ENCODE assay signal across 22 cellular contexts in the genomic region with DNA sequence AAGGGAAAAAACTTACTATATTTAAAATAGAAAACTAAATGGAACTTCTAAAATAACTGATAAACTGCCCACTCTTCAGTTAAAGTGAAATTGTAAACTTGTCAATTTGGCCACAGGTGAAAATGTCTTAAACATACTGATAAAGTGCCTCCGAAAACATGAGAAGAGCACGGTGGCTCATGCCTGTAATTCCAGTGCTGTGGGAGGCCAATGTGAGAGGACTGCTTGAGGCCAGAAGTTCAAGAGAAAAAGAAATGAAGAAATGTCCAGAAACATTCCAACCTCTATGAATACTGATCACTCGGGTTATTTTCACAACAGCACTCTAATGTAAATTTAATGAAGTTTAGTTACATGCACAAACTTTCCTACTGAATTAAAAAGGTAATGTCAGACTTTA.
A peak's percentile ranks its signal among the peaks of the same experiment; 100 is the strongest.
DNase-seq lines count a peak whose midpoint lies in the region; ATAC-seq and TF ChIP-seq lines count a peak whose summit lies in the region.
"Had no signal": no experiment of that assay in that cellular context is flagged by ENCODE, and none has a peak within 500 bp of the region (broad histone marks: within the 10 kb centered on the region; RNA-seq: fewer than 3 reads in every experiment).

No MANE protein-coding gene starts in this region.

- H2BK5ac ChIP-seq in H9 (ENCODE audit: insufficient read length, low read length) = no peak overlapping the region

- no peak overlapping the region for H3K27ac ChIP-seq in CD8-positive, alpha-beta memory T cell (ENCODE audit: low read depth, low read length)
- H3K27ac ChIP-seq in H9 (ENCODE audit: insufficient read length, low read depth, low read length) = no peak overlapping the region
- H3K27ac ChIP-seq: GM23248, HL-60 had no signal

- H2BK20ac ChIP-seq in H9 (ENCODE audit: low read depth, low read length, poor library complexity, severe bottlenecking) = no peak overlapping the region

- no peak overlapping the region for H4K5ac ChIP-seq in H9 (ENCODE audit: insufficient read length, low read depth, low read length)

- no peaks in the 10 kb centered on the region for H3K79me1 ChIP-seq in H9 (ENCODE audit: insufficient read depth, low read depth, low read length, poor library complexity, severe bottlenecking)

- no peak overlapping the region for H4K91ac ChIP-seq in H9 (ENCODE audit: insufficient read length, low read depth, low read length)

- no peak overlapping the region for H2BK15ac ChIP-seq in H9 (ENCODE audit: low read depth, low read length)

- no peaks in the 10 kb centered on the region for H4K20me1 ChIP-seq in H9 (ENCODE audit: control insufficient read depth, insufficient read depth, insufficient read length)

- H3K36me3 ChIP-seq in CD8-positive, alpha-beta memory T cell (ENCODE audit: insufficient read depth, low read length) = peaks cover 28% of the 10 kb centered on the region

- WGBS in H9 (ENCODE audit: extremely low coverage, insufficient read length, low lambda C conversion rate) = no CpG with 5 or more reads among the region's 3 CpGs

- H3K4me1 Mint-ChIP-seq in CD8-positive, alpha-beta memory T cell = peaks cover 43 to 59% (median 48%) of the 10 kb centered on the region in 3 donors
- H3K4me1 Mint-ChIP-seq in H9 = peaks cover 65 to 76% of the 10 kb centered on the region in 2 experiments
- peaks cover 39% of the 10 kb centered on the region for H3K4me1 Mint-ChIP-seq in central memory CD8-positive, alpha-beta T cell
- peaks cover 23% of the 10 kb centered on the region for H3K4me1 Mint-ChIP-seq in stimulated activated effector memory CD8-positive, alpha-beta T cell treated with anti-CD3 and anti-CD28 coated beads, Interleukin-12 subunit alpha, Interleukin-12 subunit beta, amount 100 ng/mL, for 72 hours

- CTCF ChIA-PET in CD8-positive, alpha-beta memory T cell (lab: Charles Lee) = no interaction called here

- H2BK12ac ChIP-seq in H9 (ENCODE audit: insufficient read length, low read depth, low read length) = no peak overlapping the region

- H3K9ac ChIP-seq in H9 (ENCODE audit: extremely low read depth, insufficient read length, low read length) = no peak overlapping the region
- H3K9ac ChIP-seq: GM23248 had no signal

- H3K23ac ChIP-seq in H9 (ENCODE audit: insufficient read length, low read depth, low read length) = no peak overlapping the region

- no peak for TF ChIP-seq CTCF in H9 (conservative IDR thresholded peaks at IDR 0.05)

- DNase-seq in CD8-positive, alpha-beta memory T cell = no peak
- no peak for DNase-seq in H9
- DNase-seq in central memory CD8-positive, alpha-beta T cell (ENCODE audit: low spot score in 2 of 2) = no peak
- no peak for DNase-seq in stimulated activated effector memory CD8-positive, alpha-beta T cell treated with anti-CD3 and anti-CD28 coated beads, Interleukin-12 subunit alpha, Interleukin-12 subunit beta, amount 100 ng/mL, for 72 hours (ENCODE audit: low spot score in 2 of 2)
- no peak for DNase-seq in NCI-H82 (lab: John Stamatoyannopoulos, UW)
- DNase-seq in mesenteric fat pad (ENCODE audit: low spot score) = no peak
- DNase-seq: ACHN; BE2C; C1 segment of cervical spinal cord; Calu3; CD4-positive, alpha-beta T cell; DMS 273 treated with DMSO at 0.1 percent for 48 hours; DMS53; DND-41; EL; GM23248; IMR-90; Karpas-422 had no signal

- POLR2A ChIA-PET in CD8-positive, alpha-beta memory T cell (lab: Charles Lee) = no interaction called here

- no peak overlapping the region for H3K4ac ChIP-seq in H9 (ENCODE audit: low read depth, low read length)

- H3K36me3 Mint-ChIP-seq in CD8-positive, alpha-beta memory T cell = peaks cover 11 to 78% (median 35%) of the 10 kb centered on the region in 3 donors
- peaks cover 29 to 55% (median 44%) of the 10 kb centered on the region in 3 experiments; a peak in 6 of 7 replicates for H3K36me3 Mint-ChIP-seq in H9 (ENCODE audit: insufficient read depth in 1 of 3, low read depth in 3 of 3)
- H3K36me3 Mint-ChIP-seq in central memory CD8-positive, alpha-beta T cell (ENCODE audit: insufficient read depth) = peaks cover 49% of the 10 kb centered on the region
- peaks cover 100% of the 10 kb centered on the region for H3K36me3 Mint-ChIP-seq in stimulated activated effector memory CD8-positive, alpha-beta T cell treated with anti-CD3 and anti-CD28 coated beads, Interleukin-12 subunit alpha, Interleukin-12 subunit beta, amount 100 ng/mL, for 72 hours

- H2BK120ac ChIP-seq in H9 (ENCODE audit: low read depth, low read length, poor library complexity, severe bottlenecking) = no peak overlapping the region

- ATAC-seq in central memory CD8-positive, alpha-beta T cell (replicated peaks; ENCODE audit: extremely low read depth, poor library complexity, severe bottlenecking) = no peak
- ATAC-seq in stimulated activated effector memory CD8-positive, alpha-beta T cell treated with anti-CD3 and anti-CD28 coated beads, Interleukin-12 subunit alpha, Interleukin-12 subunit beta, amount 100 ng/mL, for 72 hours = no peak
- no peak for ATAC-seq in GM21390 (IDR thresholded peaks at IDR 0.05; ENCODE audit: unreplicated experiment)
- ATAC-seq: GM12878, K562 had no signal

- H3K18ac ChIP-seq in H9 (ENCODE audit: insufficient read length, low read depth, low read length) = no peak overlapping the region

- H3K27me3 ChIP-seq in CD8-positive, alpha-beta memory T cell (ENCODE audit: insufficient read depth, low read length, poor library complexity, severe bottlenecking) = no peaks in the 10 kb centered on the region
- H3K27me3 ChIP-seq in H9 (ENCODE audit: insufficient read depth, low read length) = no peaks in the 10 kb centered on the region
- H3K27me3 ChIP-seq: BE2C had no signal

- peaks cover 13% of the 10 kb centered on the region for H3K4me1 ChIP-seq in CD8-positive, alpha-beta memory T cell (ENCODE audit: insufficient read depth, low read length)
- peaks cover 6% of the 10 kb centered on the region; the same call in 1 of the 2 replicates for H3K4me1 ChIP-seq in H9 (ENCODE audit: insufficient read depth, low read length)
- H3K4me1 ChIP-seq: BE2C had no signal

- H3K4me2 ChIP-seq in H9 (ENCODE audit: insufficient read depth, insufficient read length, low read length) = no peak overlapping the region

- no peak overlapping the region for H3K14ac ChIP-seq in H9 (ENCODE audit: insufficient read depth, low read length)

- no peaks in the 10 kb centered on the region for H3K79me2 ChIP-seq in H9 (ENCODE audit: insufficient read depth, low read length)

- H4K8ac ChIP-seq in H9 (replicated peaks; ENCODE audit: insufficient read length, low read depth, low read length) = no peak overlapping the region

- no peak overlapping the region for H3K4me3 ChIP-seq in CD8-positive, alpha-beta memory T cell (ENCODE audit: low read length)
- H3K4me3 ChIP-seq: GM12878, GM23248, K562 had no signal

- no peak overlapping the region for H3K56ac ChIP-seq in H9 (ENCODE audit: insufficient read length, low read depth, low read length)

- H3K9me3 Mint-ChIP-seq in CD8-positive, alpha-beta memory T cell = no peaks in the 10 kb centered on the region
- H3K9me3 Mint-ChIP-seq in H9 = no peaks in the 10 kb centered on the region
- H3K9me3 Mint-ChIP-seq in central memory CD8-positive, alpha-beta T cell = no peaks in the 10 kb centered on the region
- H3K9me3 Mint-ChIP-seq in stimulated activated effector memory CD8-positive, alpha-beta T cell treated with anti-CD3 and anti-CD28 coated beads, Interleukin-12 subunit alpha, Interleukin-12 subunit beta, amount 100 ng/mL, for 72 hours = no peaks in the 10 kb centered on the region
- H3K9me3 Mint-ChIP-seq: CD4-positive, alpha-beta T cell had no signal

- H3K23me2 ChIP-seq in H9 (ENCODE audit: insufficient read length, low read depth, low read length, poor library complexity, severe bottlenecking) = no peaks in the 10 kb centered on the region

- no peak overlapping the region for H2AK5ac ChIP-seq in H9 (ENCODE audit: insufficient read length, low read length)

- no peaks in the 10 kb centered on the region for H3K9me3 ChIP-seq in CD8-positive, alpha-beta memory T cell (ENCODE audit: low read length)
- H3K9me3 ChIP-seq in H9 (ENCODE audit: control insufficient read depth, low read depth, low read length) = no peaks in the 10 kb centered on the region
- H3K9me3 ChIP-seq: BE2C had no signal

- no peak overlapping the region for H3T11ph ChIP-seq in H9 (ENCODE audit: low read length)

- no peaks in the 10 kb centered on the region for H3K27me3 Mint-ChIP-seq in CD8-positive, alpha-beta memory T cell
- H3K27me3 Mint-ChIP-seq in H9 (ENCODE audit: low read depth) = no peaks in the 10 kb centered on the region
- H3K27me3 Mint-ChIP-seq in central memory CD8-positive, alpha-beta T cell = no peaks in the 10 kb centered on the region
- H3K27me3 Mint-ChIP-seq: CD4-positive, alpha-beta T cell had no signal

- H2AFZ ChIP-seq in H9 (ENCODE audit: low read length) = no peak overlapping the region
- H2AFZ ChIP-seq: GM23248 had no signal

- H3K4me3 Mint-ChIP-seq in CD8-positive, alpha-beta memory T cell = no peak overlapping the region
- no peak overlapping the region for H3K4me3 Mint-ChIP-seq in H9
- H3K4me3 Mint-ChIP-seq in central memory CD8-positive, alpha-beta T cell = no peak overlapping the region
- no peak overlapping the region for H3K4me3 Mint-ChIP-seq in stimulated activated effector memory CD8-positive, alpha-beta T cell treated with anti-CD3 and anti-CD28 coated beads, Interleukin-12 subunit alpha, Interleukin-12 subunit beta, amount 100 ng/mL, for 72 hours
- H3K4me3 Mint-ChIP-seq: CD4-positive, alpha-beta T cell had no signal

- peak overlapping the region in 6 of 8 donors; percentile 1 to 80 (median 50) for H3K27ac Mint-ChIP-seq in CD8-positive, alpha-beta memory T cell
- H3K27ac Mint-ChIP-seq in H9 = peak overlapping the region; percentile 31 to 86 (median 82); a peak in 5 of 7 replicates
- H3K27ac Mint-ChIP-seq in central memory CD8-positive, alpha-beta T cell (ENCODE audit: low read depth) = peak overlapping the region; percentile 61
- peak overlapping the region; percentile 18 for H3K27ac Mint-ChIP-seq in stimulated activated effector memory CD8-positive, alpha-beta T cell treated with anti-CD3 and anti-CD28 coated beads, Interleukin-12 subunit alpha, Interleukin-12 subunit beta, amount 100 ng/mL, for 72 hours
- H3K27ac Mint-ChIP-seq: CD4-positive, alpha-beta T cell had no signal

Comparison
In these comparisons a context has a peak if more than half of its experiments do, and no peak if none do; other contexts are left out.
1. H3K27ac Mint-ChIP-seq: peak in every context shown above with its lines; median percentile 82 in H9; 61 in central memory CD8-positive, alpha-beta T cell; 50 in CD8-positive, alpha-beta memory T cell; 18 in stimulated activated effector memory CD8-positive, alpha-beta T cell treated with anti-CD3 and anti-CD28 coated beads, Interleukin-12 subunit alpha, Interleukin-12 subunit beta, amount 100 ng/mL, for 72 hours.